Comparison of ENCODE assay signal across 1 cellular context in the genomic region with DNA sequence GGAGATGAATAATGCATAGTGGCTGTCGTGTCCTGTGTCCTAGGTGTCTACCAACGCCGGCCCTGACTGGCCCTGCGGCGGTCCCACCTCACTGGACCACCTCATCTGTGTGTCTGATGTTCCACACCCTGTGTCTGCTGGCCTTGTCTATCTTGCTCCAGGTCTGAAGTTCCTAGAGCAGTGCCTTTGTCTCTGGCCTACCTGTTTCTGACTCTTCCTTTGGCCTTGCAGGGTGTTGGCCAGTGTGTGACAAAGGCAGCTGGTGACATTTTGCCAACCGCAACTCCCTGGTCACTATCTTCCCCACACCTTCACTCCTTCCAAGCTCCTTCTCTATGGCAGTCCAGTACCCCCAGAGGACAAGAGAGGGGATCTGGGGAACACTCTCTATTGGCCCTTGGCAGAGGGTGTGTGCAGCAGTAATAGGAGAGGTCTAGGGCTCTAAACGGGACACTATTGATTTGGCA.
TF ChIP-seq lines count a peak whose summit lies in the region.

No MANE protein-coding gene starts in this region.

TF ChIP-seq in H1, 55 proteins besides CTCF, POLR2A, EP300 and RAD21:
- no peak for TF ChIP-seq RFX5 (IDR thresholded peaks at IDR 0.05; ENCODE audit: borderline replicate concordance, low read depth, low read length)
- TF ChIP-seq RNF2 (IDR thresholded peaks at IDR 0.05; ENCODE audit: borderline replicate concordance, low read depth, low read length, missing control alignments, poor library complexity, severe bottlenecking), result no peak
- TF ChIP-seq, protein P1, sequence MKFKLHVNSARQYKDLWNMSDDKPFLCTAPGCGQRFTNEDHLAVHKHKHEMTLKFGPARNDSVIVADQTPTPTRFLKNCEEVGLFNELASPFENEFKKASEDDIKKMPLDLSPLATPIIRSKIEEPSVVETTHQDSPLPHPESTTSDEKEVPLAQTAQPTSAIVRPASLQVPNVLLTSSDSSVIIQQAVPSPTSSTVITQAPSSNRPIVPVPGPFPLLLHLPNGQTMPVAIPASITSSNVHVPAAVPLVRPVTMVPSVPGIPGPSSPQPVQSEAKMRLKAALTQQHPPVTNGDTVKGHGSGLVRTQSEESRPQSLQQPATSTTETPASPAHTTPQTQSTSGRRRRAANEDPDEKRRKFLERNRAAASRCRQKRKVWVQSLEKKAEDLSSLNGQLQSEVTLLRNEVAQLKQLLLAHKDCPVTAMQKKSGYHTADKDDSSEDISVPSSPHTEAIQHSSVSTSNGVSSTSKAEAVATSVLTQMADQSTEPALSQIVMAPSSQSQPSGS (IDR thresholded peaks at IDR 0.05; ENCODE audit: low read length), result no peak
- TF ChIP-seq, protein P2, sequence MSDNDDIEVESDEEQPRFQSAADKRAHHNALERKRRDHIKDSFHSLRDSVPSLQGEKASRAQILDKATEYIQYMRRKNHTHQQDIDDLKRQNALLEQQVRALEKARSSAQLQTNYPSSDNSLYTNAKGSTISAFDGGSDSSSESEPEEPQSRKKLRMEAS (IDR thresholded peaks at IDR 0.05), result no peak
- TF ChIP-seq, protein P3, sequence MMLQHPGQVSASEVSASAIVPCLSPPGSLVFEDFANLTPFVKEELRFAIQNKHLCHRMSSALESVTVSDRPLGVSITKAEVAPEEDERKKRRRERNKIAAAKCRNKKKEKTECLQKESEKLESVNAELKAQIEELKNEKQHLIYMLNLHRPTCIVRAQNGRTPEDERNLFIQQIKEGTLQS (IDR thresholded peaks at IDR 0.05; ENCODE audit: insufficient read depth, low read depth, low read length), result no peak
- TF ChIP-seq RBBP5 (IDR thresholded peaks at IDR 0.05; ENCODE audit: borderline replicate concordance, low read depth, low read length), result no peak
- TF ChIP-seq CTBP2 (IDR thresholded peaks at IDR 0.05; ENCODE audit: borderline replicate concordance, insufficient read depth, insufficient read length, low read length), result no peak
- TF ChIP-seq, protein P4, sequence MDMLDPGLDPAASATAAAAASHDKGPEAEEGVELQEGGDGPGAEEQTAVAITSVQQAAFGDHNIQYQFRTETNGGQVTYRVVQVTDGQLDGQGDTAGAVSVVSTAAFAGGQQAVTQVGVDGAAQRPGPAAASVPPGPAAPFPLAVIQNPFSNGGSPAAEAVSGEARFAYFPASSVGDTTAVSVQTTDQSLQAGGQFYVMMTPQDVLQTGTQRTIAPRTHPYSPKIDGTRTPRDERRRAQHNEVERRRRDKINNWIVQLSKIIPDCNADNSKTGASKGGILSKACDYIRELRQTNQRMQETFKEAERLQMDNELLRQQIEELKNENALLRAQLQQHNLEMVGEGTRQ (IDR thresholded peaks at IDR 0.05; ENCODE audit: low read length), result no peak
- no peak for TF ChIP-seq GTF2F1 (IDR thresholded peaks at IDR 0.05; ENCODE audit: borderline replicate concordance, low read depth, low read length)
- no peak for TF ChIP-seq YY1 (IDR thresholded peaks at IDR 0.05; ENCODE audit: low read depth, low read length)
- TF ChIP-seq MAFK (IDR thresholded peaks at IDR 0.05; ENCODE audit: low read depth, low read length), result no peak
